Comparison of ENCODE assay signal across 9 cellular contexts in genomic region chr22:17120711-17121234, GRCh38. TPM values are rescaled to one million over a fixed set of nuclear protein-coding genes. Genes with fewer than 3 reads are reported as not detected.
A peak's percentile ranks its signal among the peaks of the same experiment; 100 is the strongest.
DNase-seq lines count a peak whose midpoint lies in the region; ATAC-seq and TF ChIP-seq lines count a peak whose summit lies in the region.
"Had no signal": no experiment of that assay in that cellular context is flagged by ENCODE, and none has a peak within 500 bp of the region (broad histone marks: within the 10 kb centered on the region; RNA-seq: fewer than 3 reads in every experiment).

No MANE protein-coding gene starts in this region.

- no peaks in the 10 kb centered on the region for H3K79me2 ChIP-seq in DND-41 (ENCODE audit: insufficient read depth, low read length)

- DNase-seq in DND-41 (peak; percentile 15), MG63 (peak; percentile 16), dermis blood vessel endothelial cell (peak; percentile 23), AG08395 (ENCODE audit: low spot score) (no peak)
- DNase-seq in natural killer cell treated with Interleukin-12 subunit alpha and Interleukin-12 subunit beta and Interleukin-15 and Interleukin-18, amount 100 ng/mL, for 72 hours (ENCODE audit: low spot score), result peak; percentile 50

- peak overlapping the region; percentile 45 for H3K9ac ChIP-seq in DND-41 (ENCODE audit: low read depth, low read length)

- TF ChIP-seq CTCF in DND-41 (IDR thresholded peaks at IDR 0.05; ENCODE audit: borderline replicate concordance, extremely low read depth, low read length, poor library complexity, severe bottlenecking), result no peak

- peak overlapping the region; percentile 64 for H3K4me2 ChIP-seq in DND-41 (ENCODE audit: insufficient read depth, low read length)

- H3K27ac Mint-ChIP-seq in natural killer cell treated with Interleukin-12 subunit alpha and Interleukin-12 subunit beta and Interleukin-15 and Interleukin-18, amount 100 ng/mL, for 72 hours, result no peak overlapping the region

- no peaks in the 10 kb centered on the region; the same call in 1 of the 2 replicates for H4K20me1 ChIP-seq in DND-41 (ENCODE audit: insufficient read depth, low read length)

- peaks cover 47% of the 10 kb centered on the region for H3K4me1 ChIP-seq in DND-41 (ENCODE audit: insufficient read depth, low read length)

- H2AFZ ChIP-seq in DND-41 (ENCODE audit: low read depth, low read length), result 0 out of 2 replicates have a peak overlapping the region, but pooled peaks have one; percentile 23

- peak overlapping the region; percentile 18 to 46; a peak in 3 of 4 replicates for H3K4me3 ChIP-seq in DND-41 (ENCODE audit: low read depth in 1 of 2, low read length in 2 of 2)
- peak overlapping the region; percentile 39 for H3K4me3 ChIP-seq in MG63

- ATAC-seq in DND-41 (ENCODE audit: insufficient read depth, low read depth), result no peak
- ATAC-seq in natural killer cell treated with Interleukin-12 subunit alpha and Interleukin-12 subunit beta and Interleukin-15 and Interleukin-18, amount 100 ng/mL, for 72 hours, result peak; percentile 2 to 40
- ATAC-seq in HG02571 (IDR thresholded peaks at IDR 0.05; ENCODE audit: unreplicated experiment), result no peak
- ATAC-seq in HG03442 (IDR thresholded peaks at IDR 0.05; ENCODE audit: unreplicated experiment), result no peak
- no peak for ATAC-seq in HG02973 (IDR thresholded peaks at IDR 0.05; ENCODE audit: unreplicated experiment)

- no peaks in the 10 kb centered on the region for H3K9me3 Mint-ChIP-seq in natural killer cell treated with Interleukin-12 subunit alpha and Interleukin-12 subunit beta and Interleukin-15 and Interleukin-18, amount 100 ng/mL, for 72 hours

- H3K4me1 Mint-ChIP-seq in natural killer cell treated with Interleukin-12 subunit alpha and Interleukin-12 subunit beta and Interleukin-15 and Interleukin-18, amount 100 ng/mL, for 72 hours (ENCODE audit: low read depth in 2 of 2), result peaks cover 34 to 38% of the 10 kb centered on the region in 2 donors

- H3K4me3 Mint-ChIP-seq in natural killer cell treated with Interleukin-12 subunit alpha and Interleukin-12 subunit beta and Interleukin-15 and Interleukin-18, amount 100 ng/mL, for 72 hours, result no peak overlapping the region

- H3K27me3 Mint-ChIP-seq in natural killer cell treated with Interleukin-12 subunit alpha and Interleukin-12 subunit beta and Interleukin-15 and Interleukin-18, amount 100 ng/mL, for 72 hours, result peaks cover 17% of the 10 kb centered on the region in 2 donors

- peaks cover 14% of the 10 kb centered on the region for H3K27me3 ChIP-seq in DND-41 (ENCODE audit: insufficient read depth, low read length, poor library complexity)
- no peaks in the 10 kb centered on the region for H3K27me3 ChIP-seq in MG63

- no peaks in the 10 kb centered on the region for H3K36me3 ChIP-seq in DND-41 (ENCODE audit: insufficient read depth, low read length)
- no peaks in the 10 kb centered on the region for H3K36me3 ChIP-seq in MG63

- no peak overlapping the region for H3K27ac ChIP-seq in DND-41 (ENCODE audit: low read length)

- H3K9me3 ChIP-seq in DND-41 (ENCODE audit: insufficient read depth, low read length, severe bottlenecking) (no peaks in the 10 kb centered on the region), MG63 (no peaks in the 10 kb centered on the region)

- no peaks in the 10 kb centered on the region for H3K36me3 Mint-ChIP-seq in natural killer cell treated with Interleukin-12 subunit alpha and Interleukin-12 subunit beta and Interleukin-15 and Interleukin-18, amount 100 ng/mL, for 72 hours

RNA-seq across cellular contexts. Expression of gene TMEM121B, which starts 0.4 kb away (rescaled TPM):
- total RNA-seq in MG63 (2014; rRNA removed; shearing (Covaris generic); ENCODE audit: low replicate concordance), result not detected in 2 replicates
- total RNA-seq in dermis blood vessel endothelial cell, result 0.05 and 0.17 TPM in 2 replicates
- total RNA-seq in natural killer cell treated with Interleukin-12 subunit alpha and Interleukin-12 subunit beta and Interleukin-15 and Interleukin-18, amount 100 ng/mL, for 72 hours, result under 1 TPM; 0.14 to 0.31 TPM
- total RNA-seq: NCI-H460 had no signal

RNA-seq across cellular contexts. Expression of gene IL17RA, which starts 36.0 kb away (rescaled TPM):
- 3.8 and 4.0 TPM in 2 replicates for total RNA-seq in MG63 (2014; rRNA removed; shearing (Covaris generic); ENCODE audit: low replicate concordance)
- total RNA-seq in dermis blood vessel endothelial cell, result 6.1 TPM in 2 replicates
- 10 to 100 TPM; 26.5 to 70.5 TPM for total RNA-seq in natural killer cell treated with Interleukin-12 subunit alpha and Interleukin-12 subunit beta and Interleukin-15 and Interleukin-18, amount 100 ng/mL, for 72 hours

RNA-seq across cellular contexts. Expression of gene HDHD5, which starts 38.3 kb away (rescaled TPM):
- total RNA-seq in MG63 (2014; rRNA removed; shearing (Covaris generic); ENCODE audit: low replicate concordance), result 88.1 and 148 TPM in 2 replicates
- total RNA-seq in dermis blood vessel endothelial cell, result 39.2 and 40.2 TPM in 2 replicates
- total RNA-seq in natural killer cell treated with Interleukin-12 subunit alpha and Interleukin-12 subunit beta and Interleukin-15 and Interleukin-18, amount 100 ng/mL, for 72 hours, result 10 to 100 TPM; 29.6 to 32.7 TPM

Comparison
In these comparisons a context has a peak if more than half of its experiments do, and no peak if none do; other contexts are left out.
1. ATAC-seq: peak in natural killer cell treated with Interleukin-12 subunit alpha and Interleukin-12 subunit beta and Interleukin-15 and Interleukin-18, amount 100 ng/mL, for 72 hours (2 of 2); none in DND-41 (single experiment), HG02571 (single experiment), HG03442 (single experiment) and HG02973 (single experiment).